In genomic region chrX:51891821-51892551, GRCh38 we compare ENCODE assay signal across 8 cellular contexts. TPM values are rescaled to one million over a fixed set of nuclear protein-coding genes. Genes with fewer than 3 reads are reported as not detected.
DNase-seq lines count a peak whose midpoint lies in the region; FAIRE-seq and TF ChIP-seq lines count a peak whose summit lies in the region.

No MANE protein-coding gene starts in this region.

- TF ChIP-seq CTCF in osteocyte (IDR thresholded peaks at IDR 0.05): no peak

- peak; percentile 81 for FAIRE-seq in endometrium (lab: Jason Lieb, UNC)

- H3K27ac Mint-ChIP-seq in activated CD4-positive, alpha-beta T cell treated with anti-CD3 and anti-CD28 coated beads, Interleukin-2, amount 10 ng/mL, durations not matched to agents 24 days and 14 days: peak overlapping the region; percentile 93
- peak overlapping the region; percentile 88 for H3K27ac Mint-ChIP-seq in osteocyte (ENCODE audit: unreplicated experiment)

- H3K9me3 Mint-ChIP-seq in activated CD4-positive, alpha-beta T cell treated with anti-CD3 and anti-CD28 coated beads, Interleukin-2, amount 10 ng/mL, durations not matched to agents 24 days and 14 days: no peaks in the 10 kb centered on the region
- no peaks in the 10 kb centered on the region for H3K9me3 Mint-ChIP-seq in osteocyte (ENCODE audit: unreplicated experiment)

- H3K36me3 Mint-ChIP-seq in activated CD4-positive, alpha-beta T cell treated with anti-CD3 and anti-CD28 coated beads, Interleukin-2, amount 10 ng/mL, durations not matched to agents 24 days and 14 days (ENCODE audit: low read depth): no peaks in the 10 kb centered on the region
- peaks cover 8% of the 10 kb centered on the region for H3K36me3 Mint-ChIP-seq in osteocyte (ENCODE audit: unreplicated experiment)

- H3K27me3 Mint-ChIP-seq in activated CD4-positive, alpha-beta T cell treated with anti-CD3 and anti-CD28 coated beads, Interleukin-2, amount 10 ng/mL, durations not matched to agents 24 days and 14 days: no peaks in the 10 kb centered on the region
- H3K27me3 Mint-ChIP-seq in osteocyte (ENCODE audit: unreplicated experiment): no peaks in the 10 kb centered on the region

- DNase-seq in activated CD4-positive, alpha-beta T cell treated with anti-CD3 and anti-CD28 coated beads, Interleukin-2, amount 10 ng/mL, durations not matched to agents 24 days and 14 days: no peak
- no peak for DNase-seq in activated CD4-positive, alpha-beta T cell treated with anti-CD3 and anti-CD28 coated beads, Interleukin-2, amount 50 U/mL, for 1 hour
- peak; percentile 68 for DNase-seq in NCI-H69 (lab: John Stamatoyannopoulos, UW)
- DNase-seq in osteocyte (ENCODE audit: extremely low spot score, unreplicated experiment): no peak
- no peak for DNase-seq in effector CD4-positive, alpha-beta T cell
- no peak for DNase-seq in activated CD4-positive, CD25-positive, alpha-beta regulatory T cell (lab: John Stamatoyannopoulos, UW)
- DNase-seq in stimulated activated naive CD4-positive, alpha-beta T cell (lab: John Stamatoyannopoulos, UW): no peak

- H3K4me1 Mint-ChIP-seq in activated CD4-positive, alpha-beta T cell treated with anti-CD3 and anti-CD28 coated beads, Interleukin-2, amount 10 ng/mL, durations not matched to agents 24 days and 14 days: peaks cover 18% of the 10 kb centered on the region
- H3K4me1 Mint-ChIP-seq in osteocyte (ENCODE audit: unreplicated experiment): peaks cover 33% of the 10 kb centered on the region

- peak overlapping the region; percentile 23 for H3K4me3 Mint-ChIP-seq in activated CD4-positive, alpha-beta T cell treated with anti-CD3 and anti-CD28 coated beads, Interleukin-2, amount 10 ng/mL, durations not matched to agents 24 days and 14 days
- peak overlapping the region; percentile 6 for H3K4me3 Mint-ChIP-seq in osteocyte (ENCODE audit: unreplicated experiment)

- intact Hi-C loops in activated CD4-positive, alpha-beta T cell treated with anti-CD3 and anti-CD28 coated beads, Interleukin-2, amount 10 ng/mL, durations not matched to agents 24 days and 14 days (cut with micrococcal nuclease): no loop called here

RNA-seq across cellular contexts. Expression of gene MAGED1, which starts 1.4 kb away (rescaled TPM):
- total RNA-seq in activated CD4-positive, alpha-beta T cell treated with anti-CD3 and anti-CD28 coated beads, Interleukin-2, amount 10 ng/mL, durations not matched to agents 24 days and 14 days: 35.5 and 41.6 TPM in 2 replicates
- total RNA-seq in osteocyte: 396 and 401 TPM in 2 replicates
